22 cellular contexts compared by ENCODE assay signal in genomic region chr5:82459626-82460025, GRCh38.
DNase-seq lines count a peak whose midpoint lies in the region; FAIRE-seq and TF ChIP-seq lines count a peak whose summit lies in the region.
"Had no signal": no experiment of that assay in that cellular context is flagged by ENCODE, and none has a peak within 500 bp of the region (broad histone marks: within the 10 kb centered on the region; RNA-seq: fewer than 3 reads in every experiment).

No MANE protein-coding gene starts in this region.

- H2AK5ac ChIP-seq in H1 (ENCODE audit: low read depth, low read length) = no peak overlapping the region

- H3K4me2 ChIP-seq in mammary epithelial cell (ENCODE audit: insufficient read depth, low read depth, low read length) = no peak overlapping the region
- H3K4me2 ChIP-seq in H1 (ENCODE audit: insufficient read depth in 1 of 2, low read depth in 2 of 2, low read length in 2 of 2) = no peak overlapping the region
- H3K4me2 ChIP-seq: A549; BLaER1 treated with 17β-estradiol and CSF1 and Interleukin-3, amounts not matched to agents 10 nM and 100 nM had no signal

- BruUV-seq in mammary epithelial cell (replicated peaks; lab: Mats Ljungman, UMichigan) = no TSS peak
- BruUV-seq in MCF 10A (replicated peaks; lab: Mats Ljungman, UMichigan) = no TSS peak

- no peaks in the 10 kb centered on the region for H3K27me3 Mint-ChIP-seq in MCF 10A (ENCODE audit: insufficient read depth, unreplicated experiment)
- peaks cover 1 to 6% of the 10 kb centered on the region in 2 donors for H3K27me3 Mint-ChIP-seq in CD4-positive, alpha-beta memory T cell

- H3K23me2 ChIP-seq in H1 (ENCODE audit: low read depth, low read length) = no peaks in the 10 kb centered on the region

- no peak for TF ChIP-seq EP300 in H1 (IDR thresholded peaks at IDR 0.05; ENCODE audit: borderline replicate concordance in 1 of 2, low read depth in 2 of 2, low read length in 2 of 2)

- no peak overlapping the region for H3K4me3 ChIP-seq in mammary epithelial cell (replicated peaks in 1 of 3; ENCODE audit: insufficient read depth in 1 of 3, low read depth in 2 of 3, low read length in 3 of 3)
- H3K4me3 ChIP-seq in HEK293 (ENCODE audit: low read depth, low read length) = no peak overlapping the region
- H3K4me3 ChIP-seq in H1 (ENCODE audit: extremely low read depth in 1 of 4, insufficient read depth in 2 of 4, low read depth in 3 of 4, low read length in 4 of 4) = no peak overlapping the region
- H3K4me3 ChIP-seq in CD4-positive, alpha-beta memory T cell (ENCODE audit: low read length in 2 of 2) = no peak overlapping the region
- H3K4me3 ChIP-seq: A549; BLaER1 treated with 17β-estradiol and CSF1 and Interleukin-3, amounts not matched to agents 10 nM and 100 nM; GM23248 had no signal

- no peak overlapping the region for H3K9ac ChIP-seq in mammary epithelial cell (ENCODE audit: insufficient read depth, low read length)
- H3K9ac ChIP-seq in H1 (replicated peaks in 1 of 4; ENCODE audit: extremely low read depth in 1 of 4, low read depth in 3 of 4, low read length in 3 of 4) = no peak overlapping the region
- H3K9ac ChIP-seq: BLaER1 treated with 17β-estradiol and CSF1 and Interleukin-3, amounts not matched to agents 10 nM and 100 nM; GM23248 had no signal

- peak overlapping the region; percentile 33 for H2BK120ac ChIP-seq in H1 (replicated peaks; ENCODE audit: low read depth, low read length)

- CTCF ChIA-PET in mammary epithelial cell (lab: Charles Lee; ENCODE audit: low non-redundant PET) (no interaction called here), MCF 10A (lab: Yijun Ruan, JAX) (interaction anchor here (1.0 kb wide), 1 partner anchor 11 kb away, joined by 4 read pairs; no protein-coding TSS in a partner anchor), HEK293 (lab: Yijun Ruan, JAX) (no interaction called here), H1 (lab: Charles Lee; ENCODE audit: partially characterized antibody) (interaction anchor here (0.6 to 1.3 kb wide), 2 partner anchors 58 to 109 kb away, joined by 3 read pairs; no protein-coding TSS in a partner anchor)
- CTCF ChIA-PET in CD4-positive, alpha-beta memory T cell (lab: Charles Lee; ENCODE audit: partially characterized antibody) = no interaction called here

- H3K4ac ChIP-seq in H1 (replicated peaks; ENCODE audit: insufficient read length, low read depth, low read length) = no peak overlapping the region

- peaks cover 23% of the 10 kb centered on the region for H3K9me3 Mint-ChIP-seq in MCF 10A (ENCODE audit: unreplicated experiment)
- H3K9me3 Mint-ChIP-seq in CD4-positive, alpha-beta memory T cell = peaks cover 0 to 9% (median 5%) of the 10 kb centered on the region in 8 donors

- no peak overlapping the region for H2BK15ac ChIP-seq in H1 (ENCODE audit: low read length)

- no peaks in the 10 kb centered on the region for H3K4me1 Mint-ChIP-seq in MCF 10A (ENCODE audit: insufficient read depth, unreplicated experiment)
- no peaks in the 10 kb centered on the region for H3K4me1 Mint-ChIP-seq in CD4-positive, alpha-beta memory T cell
- H3K4me1 Mint-ChIP-seq: CD14-positive monocyte, H9 had no signal

- no peak overlapping the region for H4K5ac ChIP-seq in H1 (ENCODE audit: insufficient read length, low read depth, low read length)

- no peak overlapping the region for H3K4me3 Mint-ChIP-seq in MCF 10A (ENCODE audit: unreplicated experiment)
- no peak overlapping the region for H3K4me3 Mint-ChIP-seq in CD4-positive, alpha-beta memory T cell
- H3K4me3 Mint-ChIP-seq: CD14-positive monocyte; CD4-positive, alpha-beta T cell; H9 had no signal

- no peak overlapping the region for H3K56ac ChIP-seq in H1 (replicated peaks; ENCODE audit: insufficient read length, low read depth, low read length)

- no peaks in the 10 kb centered on the region for H3K79me1 ChIP-seq in H1 (ENCODE audit: low read depth, low read length)

- H2BK5ac ChIP-seq in H1 (ENCODE audit: low read depth, low read length) = peak overlapping the region; percentile 8; the same call in 1 of the 2 replicates

- H3K36me3 ChIP-seq in mammary epithelial cell (ENCODE audit: insufficient read depth, low read length) = no peaks in the 10 kb centered on the region
- no peaks in the 10 kb centered on the region for H3K36me3 ChIP-seq in HEK293 (ENCODE audit: control insufficient read depth in 2 of 2, insufficient read depth in 1 of 2, low read length in 2 of 2)
- no peaks in the 10 kb centered on the region for H3K36me3 ChIP-seq in H1 (ENCODE audit: control insufficient read depth in 2 of 4, insufficient read depth in 4 of 4, low read length in 3 of 4)
- no peaks in the 10 kb centered on the region for H3K36me3 ChIP-seq in CD4-positive, alpha-beta memory T cell (ENCODE audit: insufficient read depth, low read length)
- H3K36me3 ChIP-seq: BE2C; BLaER1 treated with 17β-estradiol and CSF1 and Interleukin-3, amounts not matched to agents 10 nM and 100 nM had no signal

- intact Hi-C loops in mammary epithelial cell (cut with micrococcal nuclease) = no loop called here
- intact Hi-C loops in MCF 10A (cut with micrococcal nuclease) = no loop called here
- intact Hi-C loops in CD4-positive, alpha-beta memory T cell (cut with micrococcal nuclease) = no loop called here

- H3K23ac ChIP-seq in H1 (ENCODE audit: insufficient read length) = no peak overlapping the region

- H4K20me1 ChIP-seq in mammary epithelial cell (ENCODE audit: insufficient read depth, low read length) (no peaks in the 10 kb centered on the region), H1 (replicated peaks in 1 of 2; ENCODE audit: control insufficient read depth in 1 of 2, insufficient read depth in 2 of 2, low read length in 2 of 2) (no peaks in the 10 kb centered on the region)
- H4K20me1 ChIP-seq: BLaER1 treated with 17β-estradiol and CSF1 and Interleukin-3, amounts not matched to agents 10 nM and 100 nM had no signal

- H3K79me2 ChIP-seq in mammary epithelial cell (ENCODE audit: insufficient read depth, low read length) (no peaks in the 10 kb centered on the region), H1 (ENCODE audit: control insufficient read depth in 1 of 2, insufficient read depth in 2 of 2, low read length in 2 of 2) (no peaks in the 10 kb centered on the region)

- no peak overlapping the region for H3K27ac ChIP-seq in mammary epithelial cell (ENCODE audit: insufficient read depth, low read depth, low read length)
- no peak overlapping the region for H3K27ac ChIP-seq in HEK293 (ENCODE audit: extremely low read depth, low read depth, low read length)
- no peak overlapping the region for H3K27ac ChIP-seq in H1 (ENCODE audit: low read depth, low read length)
- H3K27ac ChIP-seq in CD4-positive, alpha-beta memory T cell (ENCODE audit: low read depth, low read length) = no peak overlapping the region
- H3K27ac ChIP-seq: A549; BLaER1 treated with 17β-estradiol and CSF1 and Interleukin-3, amounts not matched to agents 10 nM and 100 nM; GM23248 had no signal

- no peak overlapping the region for H2BK12ac ChIP-seq in H1 (ENCODE audit: low read depth, low read length)

- no peak overlapping the region for H4K91ac ChIP-seq in H1 (replicated peaks; ENCODE audit: insufficient read length, low read length)

- H3K27ac Mint-ChIP-seq in MCF 10A (ENCODE audit: low read depth, unreplicated experiment) = no peak overlapping the region
- no peak overlapping the region for H3K27ac Mint-ChIP-seq in CD4-positive, alpha-beta memory T cell
- H3K27ac Mint-ChIP-seq: CD14-positive monocyte; CD4-positive, alpha-beta T cell; H9 had no signal

- no peak for TF ChIP-seq POLR2A in H1 (IDR thresholded peaks at IDR 0.05; ENCODE audit: control extremely low read depth in 1 of 2, low read depth in 2 of 2, low read length in 2 of 2)

- no peak overlapping the region for H2BK20ac ChIP-seq in H1 (ENCODE audit: low read length)

- dilution Hi-C loops in mammary epithelial cell (cut with HindIII; ENCODE audit: low sequenced_read_pairs) = no loop called here

- TF ChIP-seq CTCF in mammary epithelial cell (conservative IDR thresholded peaks at IDR 0.05 in 1 of 2, IDR thresholded peaks at IDR 0.05 in 1 of 2; ENCODE audit: extremely low read depth in 1 of 2, insufficient read depth in 1 of 2, low read depth in 1 of 2, low read length in 2 of 2) (no peak), MCF 10A (IDR thresholded peaks at IDR 0.05; ENCODE audit: unreplicated experiment) (no peak), HEK293 (tag by site-specific recombination; IDR thresholded peaks at IDR 0.05) (no peak), H1 (IDR thresholded peaks at IDR 0.05; ENCODE audit: control extremely low read depth in 1 of 3, insufficient read depth in 1 of 3, low read depth in 1 of 3, low read length in 3 of 3) (no peak)

- peak in 1 of 2 experiments; percentile 20; a peak in 2 of 4 replicates for TF ChIP-seq RAD21 in H1 (IDR thresholded peaks at IDR 0.05 in 1 of 2, conservative IDR thresholded peaks at IDR 0.05 in 1 of 2; ENCODE audit: low read depth in 2 of 2, low read length in 2 of 2)

- no peaks in the 10 kb centered on the region for H3K27me3 ChIP-seq in mammary epithelial cell (ENCODE audit: insufficient read depth, low read length)
- no peaks in the 10 kb centered on the region for H3K27me3 ChIP-seq in H1 (replicated peaks in 1 of 4; ENCODE audit: control insufficient read depth in 3 of 4, extremely low read depth in 1 of 4, insufficient read depth in 3 of 4, low read length in 3 of 4)
- no peaks in the 10 kb centered on the region for H3K27me3 ChIP-seq in CD4-positive, alpha-beta memory T cell (ENCODE audit: insufficient read depth, low read length)
- H3K27me3 ChIP-seq: BE2C; BLaER1 treated with 17β-estradiol and CSF1 and Interleukin-3, amounts not matched to agents 10 nM and 100 nM had no signal

- in situ Hi-C loops in mammary epithelial cell (cut with MboI; ENCODE audit: low sequenced_read_pairs in 2 of 2) = no loop called here

- POLR2A ChIA-PET in MCF 10A (lab: Yijun Ruan, JAX) (no interaction called here), HEK293 (lab: Yijun Ruan, JAX) (no interaction called here), H1 (lab: Charles Lee; ENCODE audit: partially characterized antibody) (no interaction called here)
- POLR2A ChIA-PET in CD4-positive, alpha-beta memory T cell (lab: Charles Lee; ENCODE audit: partially characterized antibody) = interaction anchor here (0.7 kb wide), 1 partner anchor 168 kb away, joined by 3 read pairs; no protein-coding TSS in a partner anchor

- H3K36me3 Mint-ChIP-seq in MCF 10A (ENCODE audit: insufficient read depth, unreplicated experiment) = no peaks in the 10 kb centered on the region
- no peaks in the 10 kb centered on the region for H3K36me3 Mint-ChIP-seq in CD4-positive, alpha-beta memory T cell
- H3K36me3 Mint-ChIP-seq: CD14-positive monocyte had no signal

- no peak overlapping the region for H4K8ac ChIP-seq in H1 (ENCODE audit: extremely low read depth, insufficient read depth, low read length)

- FAIRE-seq in H1 (lab: Jason Lieb, UNC) = no peak
- FAIRE-seq in urothelium cell line (lab: Jason Lieb, UNC) = peak; percentile 20
- FAIRE-seq: A549, GM12892 had no signal

- H3K18ac ChIP-seq in H1 (ENCODE audit: extremely low read depth, low read length) = no peak overlapping the region

- H2AFZ ChIP-seq in mammary epithelial cell (ENCODE audit: low read depth, low read length) = peak overlapping the region; percentile 38
- no peak overlapping the region for H2AFZ ChIP-seq in H1 (ENCODE audit: low read length)
- H2AFZ ChIP-seq: GM23248 had no signal

- no peaks in the 10 kb centered on the region for H3K9me3 ChIP-seq in mammary epithelial cell (replicated peaks; ENCODE audit: insufficient read depth, low read length)
- H3K9me3 ChIP-seq in HEK293 (ENCODE audit: control insufficient read depth, insufficient read depth, low read depth, low read length) = no peaks in the 10 kb centered on the region
- peaks cover 14 to 16% of the 10 kb centered on the region in 2 experiments; a peak in 2 of 4 replicates for H3K9me3 ChIP-seq in H1 (ENCODE audit: insufficient read depth in 2 of 2, low read depth in 1 of 2, low read length in 1 of 2)
- no peaks in the 10 kb centered on the region for H3K9me3 ChIP-seq in CD4-positive, alpha-beta memory T cell (ENCODE audit: control insufficient read depth in 1 of 2, low read length in 2 of 2)
- H3K9me3 ChIP-seq: BE2C had no signal

- no peak for DNase-seq in mammary epithelial cell
- no peak for DNase-seq in MCF 10A (ENCODE audit: unreplicated experiment)
- DNase-seq in H1 (ENCODE audit: low read depth in 1 of 2, low spot score in 2 of 2) = no peak
- DNase-seq in urothelium cell line (ENCODE audit: low spot score) = no peak
- DNase-seq in CD4-positive, alpha-beta memory T cell = no peak
- no peak for DNase-seq in GF-D8 (lab: John Stamatoyannopoulos, UW)
- DNase-seq: 8988T; ACHN; AML-193; BE2C; Calu3; CD4-positive, alpha-beta T cell; COR-L47; DMS153; DMS79 treated with DMSO at 0.1 percent for 48 hours; GM23248; H9 had no signal

- WGBS in mammary epithelial cell (ENCODE audit: low coverage, missing lambda C conversion rate) = 91% methylated on average over 6 of the region's 6 CpGs
- 91% methylated on average over 6 of the region's 6 CpGs; no CpG with 5 or more reads in 1 of the 2 experiments for WGBS in H1 (ENCODE audit: extremely low coverage in 1 of 2, insufficient coverage in 1 of 2, insufficient read length in 1 of 2, insufficient replicate concordance in 2 of 2, low coverage in 1 of 2, low lambda C conversion rate in 2 of 2, missing lambda C conversion rate in 1 of 2), 2 experiments

- peaks cover 6% of the 10 kb centered on the region for H3K4me1 ChIP-seq in mammary epithelial cell (ENCODE audit: insufficient read depth, low read length)
- H3K4me1 ChIP-seq in HEK293 (ENCODE audit: control insufficient read depth, insufficient read depth, low read length) = no peaks in the 10 kb centered on the region
- H3K4me1 ChIP-seq in H1 (replicated peaks in 1 of 4; ENCODE audit: control insufficient read depth in 3 of 4, insufficient read depth in 4 of 4, low read length in 3 of 4) = no peaks in the 10 kb centered on the region
- no peaks in the 10 kb centered on the region for H3K4me1 ChIP-seq in CD4-positive, alpha-beta memory T cell (ENCODE audit: insufficient read depth, low read length)
- H3K4me1 ChIP-seq: A549; BE2C; BLaER1 treated with 17β-estradiol and CSF1 and Interleukin-3, amounts not matched to agents 10 nM and 100 nM had no signal

- no peak overlapping the region for H3K14ac ChIP-seq in H1 (ENCODE audit: insufficient read length)

Comparison
In these comparisons a context has a peak if more than half of its experiments do, and no peak if none do; other contexts are left out.
1. CTCF ChIA-PET loops: an anchor here in MCF 10A (1.0 kb wide) and H1 (0.6 to 1.3 kb wide); none called in mammary epithelial cell, HEK293 and CD4-positive, alpha-beta memory T cell.